ENCODE assay signal across 14 cellular contexts in genomic region chr1:22115281-22115680, GRCh38. TPM values are rescaled to one million over a fixed set of nuclear protein-coding genes. Genes with fewer than 3 reads are reported as not detected.
A peak's percentile ranks its signal among the peaks of the same experiment; 100 is the strongest.
DNase-seq lines count a peak whose midpoint lies in the region; ATAC-seq and TF ChIP-seq lines count a peak whose summit lies in the region.
"Had no signal": no experiment of that assay in that cellular context is flagged by ENCODE, and none has a peak within 500 bp of the region (broad histone marks: within the 10 kb centered on the region; RNA-seq: fewer than 3 reads in every experiment).

No MANE protein-coding gene starts in this region.

- no peaks in the 10 kb centered on the region for H3K9me3 ChIP-seq in CD4-positive, alpha-beta T cell (ENCODE audit: control insufficient read depth, low read length)
- H3K9me3 ChIP-seq: transverse colon had no signal

- H3K27ac Mint-ChIP-seq in CD4-positive, alpha-beta T cell, result peak overlapping the region; percentile 81
- peak overlapping the region; percentile 17 for H3K27ac Mint-ChIP-seq in neural crest cell (ENCODE audit: unreplicated experiment)

- H3K36me3 Mint-ChIP-seq in CD4-positive, alpha-beta T cell (ENCODE audit: low read depth), result peaks cover 58% of the 10 kb centered on the region
- peaks cover 6% of the 10 kb centered on the region for H3K36me3 Mint-ChIP-seq in neural crest cell (ENCODE audit: low read depth)

- no peak overlapping the region for H3K27ac ChIP-seq in CD4-positive, alpha-beta T cell (ENCODE audit: low read depth, low read length)
- no peak overlapping the region for H3K27ac ChIP-seq in coronary artery

- TF ChIP-seq CTCF in CD4-positive, alpha-beta T cell (IDR thresholded peaks at IDR 0.05), result no peak
- TF ChIP-seq CTCF in coronary artery (IDR thresholded peaks at IDR 0.05) (no peak), neural crest cell (conservative IDR thresholded peaks at IDR 0.05) (no peak), GM13977 (IDR thresholded peaks at IDR 0.05; ENCODE audit: extremely low read depth, insufficient read depth, missing control alignments) (no peak)

- CTCF ChIA-PET in CD4-positive, alpha-beta T cell (lab: Charles Lee), result no interaction called here

- DNase-seq in CD4-positive, alpha-beta T cell, result no peak
- DNase-seq in H7, result peak; percentile 24
- peak; percentile 35 for DNase-seq in coronary artery (ENCODE audit: low spot score)
- DNase-seq in neural crest cell (ENCODE audit: low read depth, low spot score), result no peak
- DNase-seq in NCI-H510A treated with DMSO at 0.1 percent for 48 hours (lab: John Stamatoyannopoulos, UW), result no peak
- no peak for DNase-seq in NCI-H2107 (lab: John Stamatoyannopoulos, UW)
- no peak for DNase-seq in GM13977 (ENCODE audit: low spot score)
- DNase-seq: activated gamma-delta T cell; islet precursor cell; NCI-H1694; stimulated activated CD4-positive, alpha-beta T cell treated with anti-CD3 and anti-CD28 coated beads, Interleukin-1b, Interleukin-23, amount 100 ng/mL, for 48 hours; transverse colon had no signal

- no peak overlapping the region for H3K4me3 Mint-ChIP-seq in CD4-positive, alpha-beta T cell
- H3K4me3 Mint-ChIP-seq in neural crest cell, result no peak overlapping the region
- H3K4me3 Mint-ChIP-seq: T-cell had no signal

- no peaks in the 10 kb centered on the region for H3K27me3 Mint-ChIP-seq in CD4-positive, alpha-beta T cell
- no peaks in the 10 kb centered on the region for H3K27me3 Mint-ChIP-seq in neural crest cell (ENCODE audit: low read depth)
- H3K27me3 Mint-ChIP-seq: T-cell had no signal

- no peak for ATAC-seq in CD4-positive, alpha-beta T cell (ENCODE audit: poor library complexity)
- no peak for ATAC-seq in GM19452 (IDR thresholded peaks at IDR 0.05; ENCODE audit: unreplicated experiment)
- ATAC-seq: T-cell had no signal

- intact Hi-C loops in CD4-positive, alpha-beta T cell (cut with DNase I, micrococcal nuclease), result no loop called here

- POLR2A ChIA-PET in CD4-positive, alpha-beta T cell (lab: Charles Lee), result no interaction called here

- H3K27me3 ChIP-seq in CD4-positive, alpha-beta T cell (ENCODE audit: control insufficient read depth, insufficient read depth, low read length), result no peaks in the 10 kb centered on the region
- H3K27me3 ChIP-seq in H7 (ENCODE audit: control insufficient read depth, insufficient read depth, low read length), result no peaks in the 10 kb centered on the region
- H3K27me3 ChIP-seq: transverse colon had no signal

- H3K4me1 Mint-ChIP-seq in CD4-positive, alpha-beta T cell (ENCODE audit: low read depth), result peaks cover 35% of the 10 kb centered on the region
- H3K4me1 Mint-ChIP-seq in neural crest cell, result peaks cover 28% of the 10 kb centered on the region

- no peaks in the 10 kb centered on the region for H3K9me3 Mint-ChIP-seq in CD4-positive, alpha-beta T cell
- H3K9me3 Mint-ChIP-seq in neural crest cell, result no peaks in the 10 kb centered on the region
- H3K9me3 Mint-ChIP-seq: T-cell had no signal

- H3K36me3 ChIP-seq in H7 (replicated peaks; ENCODE audit: control insufficient read depth, insufficient read depth, low read length), result peaks cover 1% of the 10 kb centered on the region

- H3K4me3 ChIP-seq in H7 (ENCODE audit: insufficient read depth, low read depth, low read length) (no peak overlapping the region), coronary artery (no peak overlapping the region)
- H3K4me3 ChIP-seq: transverse colon had no signal

- in situ Hi-C loops in GM13977 (cut with MboI; ENCODE audit: low pct_unique_long_range_greater_than_20kb, low sequenced_read_pairs, unreplicated experiment), result loop anchor here (25.0 kb wide), 1 partner anchor 297 kb away; no protein-coding TSS in a partner anchor

RNA-seq across cellular contexts. Expression of gene WNT4, which starts 27.6 kb away (rescaled TPM):
- total RNA-seq in CD4-positive, alpha-beta T cell, result not detected
- total RNA-seq in H7 (2014; rRNA removed; shearing (Covaris generic)), result 0.33 and 0.94 TPM in 2 replicates
- 0.16 and 0.23 TPM in 2 replicates for total RNA-seq in neural crest cell
- total RNA-seq: T-cell had no signal

Comparison
In these comparisons a context has a peak if more than half of its experiments do, and no peak if none do; other contexts are left out.
1. DNase-seq: peak in H7 (single experiment) and coronary artery (single experiment); none in CD4-positive, alpha-beta T cell (0 of 10), neural crest cell (single experiment), NCI-H510A treated with DMSO at 0.1 percent for 48 hours (single experiment), NCI-H2107 (single experiment) and GM13977 (single experiment).